Comparison of ENCODE assay signal across 27 cellular contexts in the genomic region with DNA sequence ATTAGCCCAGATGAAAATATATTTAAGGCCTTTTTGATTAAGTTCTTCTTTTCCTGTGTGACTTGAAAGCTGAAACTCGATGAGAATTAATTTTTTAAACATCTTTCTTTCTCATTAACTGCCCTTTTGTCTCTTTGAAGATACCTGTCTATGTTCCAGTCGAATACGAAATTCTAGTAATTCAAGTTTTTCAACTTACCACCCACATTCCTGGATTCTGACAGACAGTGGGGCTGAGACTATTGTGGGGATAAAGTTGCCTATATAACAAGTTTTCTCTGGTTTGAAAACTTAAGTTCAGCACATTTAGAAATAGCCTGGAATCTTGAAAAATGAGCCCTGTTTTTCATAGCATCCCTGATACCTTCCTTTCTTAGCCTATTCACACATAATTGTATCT.
"Had no signal": no experiment of that assay in that cellular context is flagged by ENCODE, and none has a peak within 500 bp of the region (broad histone marks: within the 10 kb centered on the region; RNA-seq: fewer than 3 reads in every experiment).

No MANE protein-coding gene starts in this region.

- H3K9me3 ChIP-seq: adrenal gland, ascending aorta, breast epithelium, esophagus muscularis mucosa, gastroesophageal sphincter had no signal

- H3K4me1 ChIP-seq: adrenal gland, ascending aorta, breast epithelium, gastroesophageal sphincter had no signal

- DNase-seq: activated CD4-positive, alpha-beta memory T cell treated with anti-CD3 and anti-CD28 coated beads for 36 hours; activated CD4-positive, alpha-beta T cell treated with anti-CD3 and anti-CD28 coated beads for 36 hours; activated CD4-positive, alpha-beta T cell treated with anti-CD3 and anti-CD28 coated beads, Interleukin-2, amount 10 ng/mL, durations not matched to agents 24 days and 14 days; activated CD4-positive, CD25-positive, alpha-beta regulatory T cell; activated CD4-positive, CD25-positive, alpha-beta regulatory T cell treated with anti-CD3 and anti-CD28 coated beads, Interleukin-2, amount 50 U/mL, for 72 hours; activated CD8-positive, alpha-beta memory T cell treated with anti-CD3 and anti-CD28 coated beads, Interleukin-2, amount 10 ng/mL, durations not matched to agents 7 days and 5 days; activated CD8-positive, alpha-beta memory T cell treated with anti-CD3 and anti-CD28 coated beads, Interleukin-2, amount 50 U/mL, for 4 hours; activated CD8-positive, alpha-beta T cell treated with anti-CD3 and anti-CD28 coated beads, Interleukin-2, amount 10 ng/mL, durations not matched to agents 7 days and 5 days; activated effector memory CD4-positive, alpha-beta T cell treated with anti-CD3 and anti-CD28 coated beads, Interleukin-2, amount 50 U/mL, for 16 hours; activated naive CD4-positive, alpha-beta T cell treated with anti-CD3 and anti-CD28 coated beads for 36 hours; activated naive CD8-positive, alpha-beta T cell treated with anti-CD3 and anti-CD28 coated beads for 36 hours; activated naive CD8-positive, alpha-beta T cell treated with anti-CD3 and anti-CD28 coated beads, Interleukin-2, amount 50 U/mL, for 24 hours; activated T-cell treated with anti-CD3 and anti-CD28 coated beads, Interleukin-2, amount 50 U/mL, for 1 hour; activated T-cell treated with anti-CD3 and anti-CD28 coated beads, Interleukin-2, amount 50 U/mL, for 48 hours; adrenal gland; amygdala; effector memory CD4-positive, alpha-beta T cell; endodermal cell; erythroblast; foreskin melanocyte; head of caudate nucleus; hippocampal formation; T-helper 2 cell had no signal

- H3K27ac ChIP-seq: adrenal gland, ascending aorta, breast epithelium, esophagus muscularis mucosa, gastroesophageal sphincter had no signal

- H3K36me3 ChIP-seq: adrenal gland, ascending aorta, breast epithelium, esophagus muscularis mucosa, gastroesophageal sphincter had no signal

- H3K27me3 ChIP-seq: adrenal gland, ascending aorta, breast epithelium, esophagus muscularis mucosa, gastroesophageal sphincter had no signal

- H3K4me3 ChIP-seq: adrenal gland, ascending aorta, breast epithelium, esophagus muscularis mucosa, gastroesophageal sphincter had no signal

- ATAC-seq: activated CD4-positive, alpha-beta T cell treated with anti-CD3 and anti-CD28 coated beads for 36 hours; activated CD8-positive, alpha-beta memory T cell treated with anti-CD3 and anti-CD28 coated beads, Interleukin-2, amount 10 ng/mL, durations not matched to agents 7 days and 5 days; activated CD8-positive, alpha-beta T cell treated with anti-CD3 and anti-CD28 coated beads, Interleukin-2, amount 10 ng/mL, durations not matched to agents 7 days and 5 days; activated naive CD8-positive, alpha-beta T cell treated with anti-CD3 and anti-CD28 coated beads, Interleukin-2, amount 50 U/mL, for 24 hours; gastroesophageal sphincter had no signal
